ENCODE assay signal across 16 cellular contexts in genomic region chr9:97545507-97545906, GRCh38. TPM values are rescaled to one million over a fixed set of nuclear protein-coding genes. Genes with fewer than 3 reads are reported as not detected.
A peak's percentile ranks its signal among the peaks of the same experiment; 100 is the strongest.
DNase-seq lines count a peak whose midpoint lies in the region; ATAC-seq and TF ChIP-seq lines count a peak whose summit lies in the region.
"Had no signal": no experiment of that assay in that cellular context is flagged by ENCODE, and none has a peak within 500 bp of the region (broad histone marks: within the 10 kb centered on the region; RNA-seq: fewer than 3 reads in every experiment).

No MANE protein-coding gene starts in this region.

- no peak overlapping the region for H3K4me3 ChIP-seq in left ventricle myocardium inferior
- H3K4me3 ChIP-seq: BLaER1 had no signal

- H3K9me3 ChIP-seq in left ventricle myocardium inferior (replicated peaks), result no peaks in the 10 kb centered on the region
- H3K9me3 ChIP-seq: BLaER1 had no signal

- H3K27me3 ChIP-seq in left ventricle myocardium inferior (ENCODE audit: low read depth), result no peaks in the 10 kb centered on the region
- H3K27me3 ChIP-seq: BLaER1 had no signal

- no peak for TF ChIP-seq CTCF in left ventricle myocardium inferior (IDR thresholded peaks at IDR 0.05; ENCODE audit: borderline replicate concordance)

- peak; percentile 65 for ATAC-seq in sciatic nerve

- H3K36me3 ChIP-seq in left ventricle myocardium inferior, result peaks cover 39% of the 10 kb centered on the region
- H3K36me3 ChIP-seq: BLaER1 had no signal

- peak overlapping the region; percentile 51 for H3K27ac ChIP-seq in left ventricle myocardium inferior (replicated peaks)
- H3K27ac ChIP-seq: BLaER1, KMS-11 had no signal

- intact Hi-C loops in left ventricle myocardium inferior (cut with micrococcal nuclease), result no loop called here
- intact Hi-C loops in sciatic nerve (cut with DNase I), result no loop called here

- DNase-seq in G401 (ENCODE audit: low spot score) (peak; percentile 88), cerebellum (ENCODE audit: low spot score) (peak; percentile 82), left ventricle myocardium inferior (no peak), sciatic nerve (ENCODE audit: low spot score) (peak; percentile 34), D341Med (ENCODE audit: low spot score) (no peak), EL (no peak)
- no peak for DNase-seq in activated CD4-positive, CD25-positive, alpha-beta regulatory T cell treated with anti-CD3 and anti-CD28 coated beads, Interleukin-2, amount 50 U/mL, for 72 hours
- DNase-seq: CD4-positive, alpha-beta memory T cell; MV-4-11; NCI-H1694 treated with DMSO at 0.1 percent for 48 hours; NCI-H510A; NCI-H748 treated with DMSO at 0.1 percent for 48 hours; SIG-M5 had no signal

- in situ Hi-C loops in G401 (cut with HindIII; ENCODE audit: low sequenced_read_pairs), result no loop called here

- H3K4me1 ChIP-seq in left ventricle myocardium inferior, result peaks cover 43% of the 10 kb centered on the region
- H3K4me1 ChIP-seq: BLaER1 had no signal

RNA-seq across cellular contexts. Expression of gene TMOD1, which starts 44.0 kb away (rescaled TPM):
- not detected in 2 replicates for total RNA-seq in G401 (2014; rRNA removed; shearing (Covaris generic))
- total RNA-seq in cerebellum (5.4 TPM), left ventricle myocardium inferior (186 TPM), sciatic nerve (25.3 TPM)
- total RNA-seq: HT-29 had no signal

Comparison
In these comparisons a context has a peak if more than half of its experiments do, and no peak if none do; other contexts are left out.
1. DNase-seq: peak in G401 (single experiment), cerebellum (single experiment) and sciatic nerve (single experiment); none in left ventricle myocardium inferior (single experiment), activated CD4-positive, CD25-positive, alpha-beta regulatory T cell treated with anti-CD3 and anti-CD28 coated beads, Interleukin-2, amount 50 U/mL, for 72 hours (single experiment), D341Med (single experiment) and EL (single experiment).